1 cellular context compared by ENCODE assay signal in genomic region chr13:109427695-109428094, GRCh38.
TF ChIP-seq lines count a peak whose summit lies in the region.

No MANE protein-coding gene starts in this region.

TF ChIP-seq in HepG2, 621 proteins besides CTCF, POLR2A, EP300 and RAD21 (continued from another document):
- TF ChIP-seq, protein P1, sequence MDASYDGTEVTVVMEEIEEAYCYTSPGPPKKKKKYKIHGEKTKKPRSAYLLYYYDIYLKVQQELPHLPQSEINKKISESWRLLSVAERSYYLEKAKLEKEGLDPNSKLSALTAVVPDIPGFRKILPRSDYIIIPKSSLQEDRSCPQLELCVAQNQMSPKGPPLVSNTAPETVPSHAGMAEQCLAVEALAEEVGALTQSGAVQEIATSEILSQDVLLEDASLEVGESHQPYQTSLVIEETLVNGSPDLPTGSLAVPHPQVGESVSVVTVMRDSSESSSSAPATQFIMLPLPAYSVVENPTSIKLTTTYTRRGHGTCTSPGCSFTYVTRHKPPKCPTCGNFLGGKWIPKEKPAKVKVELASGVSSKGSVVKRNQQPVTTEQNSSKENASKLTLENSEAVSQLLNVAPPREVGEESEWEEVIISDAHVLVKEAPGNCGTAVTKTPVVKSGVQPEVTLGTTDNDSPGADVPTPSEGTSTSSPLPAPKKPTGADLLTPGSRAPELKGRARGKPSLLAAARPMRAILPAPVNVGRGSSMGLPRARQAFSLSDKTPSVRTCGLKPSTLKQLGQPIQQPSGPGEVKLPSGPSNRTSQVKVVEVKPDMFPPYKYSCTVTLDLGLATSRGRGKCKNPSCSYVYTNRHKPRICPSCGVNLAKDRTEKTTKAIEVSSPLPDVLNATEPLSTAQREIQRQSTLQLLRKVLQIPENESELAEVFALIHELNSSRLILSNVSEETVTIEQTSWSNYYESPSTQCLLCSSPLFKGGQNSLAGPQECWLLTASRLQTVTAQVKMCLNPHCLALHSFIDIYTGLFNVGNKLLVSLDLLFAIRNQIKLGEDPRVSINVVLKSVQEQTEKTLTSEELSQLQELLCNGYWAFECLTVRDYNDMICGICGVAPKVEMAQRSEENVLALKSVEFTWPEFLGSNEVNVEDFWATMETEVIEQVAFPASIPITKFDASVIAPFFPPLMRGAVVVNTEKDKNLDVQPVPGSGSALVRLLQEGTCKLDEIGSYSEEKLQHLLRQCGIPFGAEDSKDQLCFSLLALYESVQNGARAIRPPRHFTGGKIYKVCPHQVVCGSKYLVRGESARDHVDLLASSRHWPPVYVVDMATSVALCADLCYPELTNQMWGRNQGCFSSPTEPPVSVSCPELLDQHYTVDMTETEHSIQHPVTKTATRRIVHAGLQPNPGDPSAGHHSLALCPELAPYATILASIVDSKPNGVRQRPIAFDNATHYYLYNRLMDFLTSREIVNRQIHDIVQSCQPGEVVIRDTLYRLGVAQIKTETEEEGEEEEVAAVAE (CRISPR knock-in tag; IDR thresholded peaks at IDR 0.05; ENCODE audit: borderline replicate concordance) = no peak
- TF ChIP-seq ZNF740 (CRISPR knock-in tag; IDR thresholded peaks at IDR 0.05) (no peak), RCOR2 (CRISPR knock-in tag; IDR thresholded peaks at IDR 0.05) (no peak), ZNF512B (CRISPR knock-in tag; IDR thresholded peaks at IDR 0.05; ENCODE audit: borderline replicate concordance) (no peak), RXRA (CRISPR knock-in tag; IDR thresholded peaks at IDR 0.05) (no peak), ZNF780A (CRISPR knock-in tag; IDR thresholded peaks at IDR 0.05) (no peak), ZNF576 (CRISPR knock-in tag; IDR thresholded peaks at IDR 0.05) (no peak), TSC22D2 (CRISPR knock-in tag; IDR thresholded peaks at IDR 0.05; ENCODE audit: borderline replicate concordance) (no peak)
